8 cellular contexts compared by ENCODE assay signal in genomic region chr15:40310001-40310959, GRCh38. TPM values are rescaled to one million over a fixed set of nuclear protein-coding genes. Genes with fewer than 3 reads are reported as not detected.
DNase-seq lines count a peak whose midpoint lies in the region; ATAC-seq and TF ChIP-seq lines count a peak whose summit lies in the region.

No MANE protein-coding gene starts in this region.

- H3K4me3 ChIP-seq in foreskin fibroblast (ENCODE audit: low read depth in 1 of 2, low read length in 2 of 2) = no peak overlapping the region

- TF ChIP-seq CTCF in foreskin fibroblast (IDR thresholded peaks at IDR 0.05; ENCODE audit: low read depth, low read length) = peak; percentile 65
- peak; percentile 80 for TF ChIP-seq CTCF in progenitor cell of endocrine pancreas (IDR thresholded peaks at IDR 0.05; ENCODE audit: unreplicated experiment)

- H3K27me3 Mint-ChIP-seq in progenitor cell of endocrine pancreas = peaks cover 54% of the 10 kb centered on the region

- peaks cover 1% of the 10 kb centered on the region for H3K4me1 Mint-ChIP-seq in progenitor cell of endocrine pancreas (ENCODE audit: low read depth)

- no peaks in the 10 kb centered on the region for H3K9me3 Mint-ChIP-seq in progenitor cell of endocrine pancreas (ENCODE audit: low read depth)

- no peak overlapping the region for H3K4me3 Mint-ChIP-seq in progenitor cell of endocrine pancreas (ENCODE audit: low read depth)

- DNase-seq in NCI-H345 (lab: John Stamatoyannopoulos, UW) (peak; percentile 4), NCI-H345 treated with DMSO at 0.1 percent for 48 hours (lab: John Stamatoyannopoulos, UW; ENCODE audit: unreplicated experiment) (no peak), NOMO-1 treated with DMSO at 0.1 percent for 48 hours (lab: John Stamatoyannopoulos, UW; ENCODE audit: unreplicated experiment) (peak; percentile 47), activated T-cell treated with anti-CD3 and anti-CD28 coated beads for 48 hours (ENCODE audit: low read depth) (peak; percentile 60), foreskin fibroblast (peak in 1 of 2 donors; percentile 62), progenitor cell of endocrine pancreas (ENCODE audit: low spot score, unreplicated experiment) (peak; percentile 55), DMS114 treated with DMSO at 0.1 percent for 48 hours (lab: John Stamatoyannopoulos, UW; ENCODE audit: unreplicated experiment) (no peak)

- no peak overlapping the region for H3K27ac Mint-ChIP-seq in progenitor cell of endocrine pancreas

- H3K36me3 Mint-ChIP-seq in progenitor cell of endocrine pancreas (ENCODE audit: insufficient read depth) = no peaks in the 10 kb centered on the region

- no peak for ATAC-seq in HG03521 (IDR thresholded peaks at IDR 0.05; ENCODE audit: unreplicated experiment)

RNA-seq across cellular contexts. Expression of gene PLCB2, which starts 2.5 kb away (rescaled TPM):
- 2.5 and 2.8 TPM in 2 replicates for total RNA-seq in progenitor cell of endocrine pancreas

RNA-seq across cellular contexts. Expression of gene INAFM2, which starts 13.2 kb away (rescaled TPM):
- 12.9 and 14.9 TPM in 2 replicates for total RNA-seq in progenitor cell of endocrine pancreas

RNA-seq across cellular contexts. Expression of gene ANKRD63, which starts 27.4 kb away (rescaled TPM):
- total RNA-seq in progenitor cell of endocrine pancreas = not detected in 2 replicates

RNA-seq across cellular contexts. Expression of gene CCDC9B, which starts 30.5 kb away (rescaled TPM):
- total RNA-seq in progenitor cell of endocrine pancreas = 0.07 and 0.11 TPM in 2 replicates

RNA-seq across cellular contexts. Expression of gene PHGR1, which starts 40.6 kb away (rescaled TPM):
- 0.79 TPM in 1 of 2 replicates, not detected in the other for total RNA-seq in progenitor cell of endocrine pancreas

Comparison
In these comparisons a context has a peak if more than half of its experiments do, and no peak if none do; other contexts are left out.
1. DNase-seq: peak in NCI-H345 (single experiment), NOMO-1 treated with DMSO at 0.1 percent for 48 hours (single experiment), activated T-cell treated with anti-CD3 and anti-CD28 coated beads for 48 hours (single experiment) and progenitor cell of endocrine pancreas (single experiment); none in NCI-H345 treated with DMSO at 0.1 percent for 48 hours (single experiment) and DMS114 treated with DMSO at 0.1 percent for 48 hours (single experiment).